In genomic region chr17:76266244-76266938, GRCh38 we compare ENCODE assay signal across 8 cellular contexts. TPM values are rescaled to one million over a fixed set of nuclear protein-coding genes. Genes with fewer than 3 reads are reported as not detected.
DNase-seq lines count a peak whose midpoint lies in the region; ATAC-seq, FAIRE-seq and TF ChIP-seq lines count a peak whose summit lies in the region.

No MANE protein-coding gene starts in this region.

- H2AFZ ChIP-seq in neural cell (ENCODE audit: low read depth, low read length) = peak overlapping the region; percentile 56

- intact Hi-C loops in activated CD4-positive, alpha-beta T cell treated with anti-CD3 and anti-CD28 coated beads for 36 hours (cut with DNase I, micrococcal nuclease) = loop anchor here (1.0 to 10.0 kb wide), 5 partner anchors 409 to 1188 kb away; partner anchors contain the start of genes MFSD11 (in 1 of the 2), SRSF2 (in 1 of the 2) and WBP2 (in 1 of the 2)

- no peak for TF ChIP-seq RAD21 in neural cell (conservative IDR thresholded peaks at IDR 0.05)

- DNase-seq in activated CD4-positive, alpha-beta T cell treated with anti-CD3 and anti-CD28 coated beads for 36 hours = peak; percentile 55
- no peak for DNase-seq in activated CD4-positive, alpha-beta T cell treated with anti-CD3 and anti-CD28 coated beads for 1 hour
- DNase-seq in SJCRH30 = peak in 1 of 2 experiments; percentile 61
- no peak for DNase-seq in endothelial cell (ENCODE audit: low spot score)
- no peak for DNase-seq in urothelium cell line (ENCODE audit: low spot score)
- DNase-seq in omental fat pad (ENCODE audit: low spot score) = no peak

- H3K27me3 ChIP-seq in SJCRH30 = no peaks in the 10 kb centered on the region
- H3K27me3 ChIP-seq in neural cell (ENCODE audit: insufficient read depth, low read depth, low read length) = no peaks in the 10 kb centered on the region

- no peaks in the 10 kb centered on the region for H3K27me3 Mint-ChIP-seq in activated CD4-positive, alpha-beta T cell treated with anti-CD3 and anti-CD28 coated beads for 36 hours
- peaks cover 33% of the 10 kb centered on the region for H3K27me3 Mint-ChIP-seq in endothelial cell (ENCODE audit: unreplicated experiment)

- H3K4me1 ChIP-seq in SJCRH30 = peaks cover 59% of the 10 kb centered on the region

- peaks cover 61% of the 10 kb centered on the region for H3K4me1 Mint-ChIP-seq in activated CD4-positive, alpha-beta T cell treated with anti-CD3 and anti-CD28 coated beads for 36 hours
- H3K4me1 Mint-ChIP-seq in endothelial cell (ENCODE audit: unreplicated experiment) = peaks cover 50% of the 10 kb centered on the region

- CTCF ChIA-PET in activated CD4-positive, alpha-beta T cell treated with anti-CD3 and anti-CD28 coated beads for 36 hours (lab: Charles Lee) = interaction anchor here (0.5 to 1.1 kb wide), 5 partner anchors 9 to 255 kb away, joined by 3 to 4 read pairs (median 3); no protein-coding TSS in a partner anchor

- no peak for FAIRE-seq in urothelium cell line (lab: Jason Lieb, UNC)

- H3K79me2 ChIP-seq in neural cell (replicated peaks; ENCODE audit: insufficient read depth, low read length) = peaks cover 24% of the 10 kb centered on the region

- H3K27ac Mint-ChIP-seq in activated CD4-positive, alpha-beta T cell treated with anti-CD3 and anti-CD28 coated beads for 36 hours = peak overlapping the region; percentile 100
- peak overlapping the region; percentile 97 for H3K27ac Mint-ChIP-seq in endothelial cell (ENCODE audit: unreplicated experiment)

- POLR2A ChIA-PET in activated CD4-positive, alpha-beta T cell treated with anti-CD3 and anti-CD28 coated beads for 36 hours (lab: Charles Lee) = interaction anchor here (0.6 to 5.1 kb wide), 12 partner anchors 11 to 368 kb away, joined by 3 to 36 read pairs (median 6); no protein-coding TSS in a partner anchor

- no peaks in the 10 kb centered on the region for H3K9me2 ChIP-seq in neural cell (ENCODE audit: insufficient read depth, low read length)

- peak overlapping the region; percentile 99 for H3K4me2 ChIP-seq in neural cell (ENCODE audit: low read length)

- no peaks in the 10 kb centered on the region for H4K20me1 ChIP-seq in neural cell (ENCODE audit: insufficient read depth)

- peak overlapping the region; percentile 96 for H3K4me3 Mint-ChIP-seq in activated CD4-positive, alpha-beta T cell treated with anti-CD3 and anti-CD28 coated beads for 36 hours
- H3K4me3 Mint-ChIP-seq in endothelial cell (ENCODE audit: unreplicated experiment) = peak overlapping the region; percentile 94

- peak overlapping the region; percentile 86 for H3K9ac ChIP-seq in neural cell (ENCODE audit: low read length)

- no peak for ATAC-seq in activated CD4-positive, alpha-beta T cell treated with anti-CD3 and anti-CD28 coated beads for 36 hours
- ATAC-seq in omental fat pad (ENCODE audit: low FRiP score) (no peak), HG03095 (IDR thresholded peaks at IDR 0.05; ENCODE audit: unreplicated experiment) (no peak)

- H3K36me3 Mint-ChIP-seq in activated CD4-positive, alpha-beta T cell treated with anti-CD3 and anti-CD28 coated beads for 36 hours (ENCODE audit: low read depth) = peaks cover 53% of the 10 kb centered on the region
- peaks cover 4% of the 10 kb centered on the region for H3K36me3 Mint-ChIP-seq in endothelial cell (ENCODE audit: low read depth, unreplicated experiment)

- no peaks in the 10 kb centered on the region for H3K9me3 Mint-ChIP-seq in activated CD4-positive, alpha-beta T cell treated with anti-CD3 and anti-CD28 coated beads for 36 hours (ENCODE audit: low read depth)
- no peaks in the 10 kb centered on the region for H3K9me3 Mint-ChIP-seq in endothelial cell (ENCODE audit: unreplicated experiment)

- peaks cover 30% of the 10 kb centered on the region for H3K36me3 ChIP-seq in SJCRH30
- H3K36me3 ChIP-seq in neural cell (ENCODE audit: insufficient read depth, low read length) = no peaks in the 10 kb centered on the region

- TF ChIP-seq EP300 in neural cell (conservative IDR thresholded peaks at IDR 0.05; ENCODE audit: poor library complexity, severe bottlenecking) = no peak

- H3K27ac ChIP-seq in SJCRH30 = peak overlapping the region; percentile 67
- peak overlapping the region; percentile 73 for H3K27ac ChIP-seq in neural cell (ENCODE audit: low read length)

- H3K9me3 ChIP-seq in SJCRH30 (replicated peaks) (no peaks in the 10 kb centered on the region), neural cell (ENCODE audit: low read length) (no peaks in the 10 kb centered on the region)

- peak overlapping the region; percentile 96 for H3K4me3 ChIP-seq in SJCRH30
- H3K4me3 ChIP-seq in neural cell (ENCODE audit: low read length) = peak overlapping the region; percentile 90

- H3F3A ChIP-seq in neural cell (ENCODE audit: insufficient read depth, low read length, poor library complexity, severe bottlenecking) = no peaks in the 10 kb centered on the region

- TF ChIP-seq CTCF in endothelial cell (IDR thresholded peaks at IDR 0.05; ENCODE audit: unreplicated experiment) = no peak
- TF ChIP-seq CTCF in neural cell (IDR thresholded peaks at IDR 0.05; ENCODE audit: poor library complexity, severe bottlenecking) = no peak
- TF ChIP-seq CTCF in omental fat pad (IDR thresholded peaks at IDR 0.05) = no peak

TF ChIP-seq in neural cell, 6 proteins besides CTCF, POLR2A, EP300 and RAD21:
- TF ChIP-seq, protein P1, sequence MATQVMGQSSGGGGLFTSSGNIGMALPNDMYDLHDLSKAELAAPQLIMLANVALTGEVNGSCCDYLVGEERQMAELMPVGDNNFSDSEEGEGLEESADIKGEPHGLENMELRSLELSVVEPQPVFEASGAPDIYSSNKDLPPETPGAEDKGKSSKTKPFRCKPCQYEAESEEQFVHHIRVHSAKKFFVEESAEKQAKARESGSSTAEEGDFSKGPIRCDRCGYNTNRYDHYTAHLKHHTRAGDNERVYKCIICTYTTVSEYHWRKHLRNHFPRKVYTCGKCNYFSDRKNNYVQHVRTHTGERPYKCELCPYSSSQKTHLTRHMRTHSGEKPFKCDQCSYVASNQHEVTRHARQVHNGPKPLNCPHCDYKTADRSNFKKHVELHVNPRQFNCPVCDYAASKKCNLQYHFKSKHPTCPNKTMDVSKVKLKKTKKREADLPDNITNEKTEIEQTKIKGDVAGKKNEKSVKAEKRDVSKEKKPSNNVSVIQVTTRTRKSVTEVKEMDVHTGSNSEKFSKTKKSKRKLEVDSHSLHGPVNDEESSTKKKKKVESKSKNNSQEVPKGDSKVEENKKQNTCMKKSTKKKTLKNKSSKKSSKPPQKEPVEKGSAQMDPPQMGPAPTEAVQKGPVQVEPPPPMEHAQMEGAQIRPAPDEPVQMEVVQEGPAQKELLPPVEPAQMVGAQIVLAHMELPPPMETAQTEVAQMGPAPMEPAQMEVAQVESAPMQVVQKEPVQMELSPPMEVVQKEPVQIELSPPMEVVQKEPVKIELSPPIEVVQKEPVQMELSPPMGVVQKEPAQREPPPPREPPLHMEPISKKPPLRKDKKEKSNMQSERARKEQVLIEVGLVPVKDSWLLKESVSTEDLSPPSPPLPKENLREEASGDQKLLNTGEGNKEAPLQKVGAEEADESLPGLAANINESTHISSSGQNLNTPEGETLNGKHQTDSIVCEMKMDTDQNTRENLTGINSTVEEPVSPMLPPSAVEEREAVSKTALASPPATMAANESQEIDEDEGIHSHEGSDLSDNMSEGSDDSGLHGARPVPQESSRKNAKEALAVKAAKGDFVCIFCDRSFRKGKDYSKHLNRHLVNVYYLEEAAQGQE (IDR thresholded peaks at IDR 0.05; ENCODE audit: borderline replicate concordance) = no peak

RNA-seq across cellular contexts. Expression of gene UBALD2, which starts 1.2 kb away (rescaled TPM):
- total RNA-seq in activated CD4-positive, alpha-beta T cell treated with anti-CD3 and anti-CD28 coated beads for 36 hours = 100 to 1,000 TPM; 299 to 639 TPM
- 40.7 and 41.9 TPM in 2 replicates for total RNA-seq in SJCRH30 (2014; rRNA removed; shearing (Covaris generic))
- total RNA-seq in endothelial cell (ENCODE audit: unreplicated experiment) (90.4 TPM), omental fat pad (10 to 100 TPM in 2 of 4 donors, 1 to 10 TPM in 2; 7.0 to 25.9 (median 13.7) TPM)
- polyA plus RNA-seq in neural cell = 7.5 and 9.2 TPM in 2 replicates
- polyA minus RNA-seq in neural cell = 4.4 and 4.6 TPM in 2 replicates

RNA-seq across cellular contexts. Expression of gene RNF157, which starts 26.1 kb away (rescaled TPM):
- 10 to 100 TPM; 24.0 to 39.4 TPM for total RNA-seq in activated CD4-positive, alpha-beta T cell treated with anti-CD3 and anti-CD28 coated beads for 36 hours
- total RNA-seq in SJCRH30 (2014; rRNA removed; shearing (Covaris generic)) = 3.3 and 3.5 TPM in 2 replicates
- total RNA-seq in endothelial cell (ENCODE audit: unreplicated experiment) = 18.7 TPM
- polyA plus RNA-seq in neural cell = 15.9 and 19.9 TPM in 2 replicates
- 37.0 and 45.1 TPM in 2 replicates for polyA minus RNA-seq in neural cell
- 10 to 100 TPM in 3 of 4 donors, 1 to 10 TPM in 1; 8.4 to 23.5 (median 17.4) TPM for total RNA-seq in omental fat pad

RNA-seq across cellular contexts. Expression of gene QRICH2, which starts 41.7 kb away (rescaled TPM):
- 1 to 10 TPM in 1 of 2 experiments, under 1 TPM in 1; 0.63 to 1.2 TPM for total RNA-seq in activated CD4-positive, alpha-beta T cell treated with anti-CD3 and anti-CD28 coated beads for 36 hours
- total RNA-seq in SJCRH30 (2014; rRNA removed; shearing (Covaris generic)) = 2.7 and 3.5 TPM in 2 replicates
- total RNA-seq in endothelial cell (ENCODE audit: unreplicated experiment) = 15.0 TPM
- 17.3 and 26.5 TPM in 2 replicates for polyA plus RNA-seq in neural cell
- polyA minus RNA-seq in neural cell = 14.1 TPM in 2 replicates
- total RNA-seq in omental fat pad = 1 to 10 TPM; 1.2 to 1.8 (median 1.6) TPM
